In the genomic region with DNA sequence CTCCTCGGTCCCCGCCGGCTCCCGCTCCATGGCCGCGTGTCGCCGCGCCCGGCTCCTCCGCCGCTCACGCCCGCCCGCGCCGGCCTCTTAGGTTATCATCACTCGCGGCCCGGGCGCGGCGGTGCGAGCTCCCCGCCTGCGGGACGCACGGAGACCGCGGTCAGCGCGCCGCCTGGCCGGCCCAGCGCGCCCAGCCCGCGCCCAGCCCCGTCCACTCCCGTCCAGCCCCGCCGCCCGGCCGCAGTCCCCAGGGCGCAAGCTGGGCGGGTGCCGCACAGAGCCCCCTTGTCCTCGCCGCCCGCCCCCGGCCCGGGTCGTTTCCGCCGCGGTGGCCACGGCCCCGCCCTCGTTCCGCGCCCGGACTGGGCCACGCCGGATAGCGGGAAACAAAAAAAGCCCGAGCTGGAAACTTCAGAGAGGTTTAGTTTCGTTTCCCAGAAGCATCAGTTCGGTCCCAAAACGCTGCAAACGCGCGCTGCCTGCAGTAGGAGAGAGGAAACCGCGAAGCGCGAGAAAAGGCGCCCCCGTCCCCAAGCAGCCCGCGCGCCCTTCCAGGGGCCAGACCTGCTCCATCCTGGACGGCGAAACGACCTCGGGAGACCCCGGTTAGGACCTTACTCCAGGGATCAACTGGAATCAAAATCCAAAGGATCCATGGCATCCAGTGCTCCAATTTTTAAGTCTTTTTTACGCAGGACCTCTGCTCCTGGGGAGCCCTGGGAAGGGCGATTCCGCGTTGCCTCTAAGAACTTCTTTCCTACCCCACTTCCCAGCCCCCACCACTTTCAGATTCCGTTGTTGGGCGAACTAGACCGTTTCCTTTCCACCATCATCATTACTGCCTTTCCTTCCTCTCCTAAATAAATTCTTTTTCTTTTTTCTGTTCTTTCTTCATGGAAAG, we compare ENCODE assay signal across 9 cellular contexts. TPM values are rescaled to one million over a fixed set of nuclear protein-coding genes. Genes with fewer than 3 reads are reported as not detected.
DNase-seq lines count a peak whose midpoint lies in the region; ATAC-seq lines count a peak whose summit lies in the region.
"Had no signal": no experiment of that assay in that cellular context is flagged by ENCODE, and none has a peak within 500 bp of the region (broad histone marks: within the 10 kb centered on the region; RNA-seq: fewer than 3 reads in every experiment).

A gene with protein sequence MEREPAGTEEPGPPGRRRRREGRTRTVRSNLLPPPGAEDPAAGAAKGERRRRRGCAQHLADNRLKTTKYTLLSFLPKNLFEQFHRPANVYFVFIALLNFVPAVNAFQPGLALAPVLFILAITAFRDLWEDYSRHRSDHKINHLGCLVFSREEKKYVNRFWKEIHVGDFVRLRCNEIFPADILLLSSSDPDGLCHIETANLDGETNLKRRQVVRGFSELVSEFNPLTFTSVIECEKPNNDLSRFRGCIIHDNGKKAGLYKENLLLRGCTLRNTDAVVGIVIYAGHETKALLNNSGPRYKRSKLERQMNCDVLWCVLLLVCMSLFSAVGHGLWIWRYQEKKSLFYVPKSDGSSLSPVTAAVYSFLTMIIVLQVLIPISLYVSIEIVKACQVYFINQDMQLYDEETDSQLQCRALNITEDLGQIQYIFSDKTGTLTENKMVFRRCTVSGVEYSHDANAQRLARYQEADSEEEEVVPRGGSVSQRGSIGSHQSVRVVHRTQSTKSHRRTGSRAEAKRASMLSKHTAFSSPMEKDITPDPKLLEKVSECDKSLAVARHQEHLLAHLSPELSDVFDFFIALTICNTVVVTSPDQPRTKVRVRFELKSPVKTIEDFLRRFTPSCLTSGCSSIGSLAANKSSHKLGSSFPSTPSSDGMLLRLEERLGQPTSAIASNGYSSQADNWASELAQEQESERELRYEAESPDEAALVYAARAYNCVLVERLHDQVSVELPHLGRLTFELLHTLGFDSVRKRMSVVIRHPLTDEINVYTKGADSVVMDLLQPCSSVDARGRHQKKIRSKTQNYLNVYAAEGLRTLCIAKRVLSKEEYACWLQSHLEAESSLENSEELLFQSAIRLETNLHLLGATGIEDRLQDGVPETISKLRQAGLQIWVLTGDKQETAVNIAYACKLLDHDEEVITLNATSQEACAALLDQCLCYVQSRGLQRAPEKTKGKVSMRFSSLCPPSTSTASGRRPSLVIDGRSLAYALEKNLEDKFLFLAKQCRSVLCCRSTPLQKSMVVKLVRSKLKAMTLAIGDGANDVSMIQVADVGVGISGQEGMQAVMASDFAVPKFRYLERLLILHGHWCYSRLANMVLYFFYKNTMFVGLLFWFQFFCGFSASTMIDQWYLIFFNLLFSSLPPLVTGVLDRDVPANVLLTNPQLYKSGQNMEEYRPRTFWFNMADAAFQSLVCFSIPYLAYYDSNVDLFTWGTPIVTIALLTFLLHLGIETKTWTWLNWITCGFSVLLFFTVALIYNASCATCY (N-terminal part only) (minus strand): TSS at position 261 of the 901 bp plus-strand sequence. CDS start 231 bp downstream, at position 30.

- H3K4me1 Mint-ChIP-seq in activated naive CD4-positive, alpha-beta T cell treated with anti-CD3 and anti-CD28 coated beads, Interleukin-2, amount 10 ng/mL, durations not matched to agents 7 days and 5 days, result peaks cover 39% of the 10 kb centered on the region

- intact Hi-C loops in left ventricle myocardium superior (cut with micrococcal nuclease), result no loop called here

- CTCF ChIA-PET in activated naive CD4-positive, alpha-beta T cell treated with anti-CD3 and anti-CD28 coated beads, Interleukin-2, amount 10 ng/mL, durations not matched to agents 7 days and 5 days (lab: Charles Lee), result no interaction called here

- DNase-seq in activated CD4-positive, CD25-positive, alpha-beta regulatory T cell treated with anti-CD3 and anti-CD28 coated beads, Interleukin-2, amount 50 U/mL, for 72 hours, result peak; percentile 53
- no peak for DNase-seq in activated CD4-positive, CD25-positive, alpha-beta regulatory T cell (lab: John Stamatoyannopoulos, UW)
- DNase-seq in activated naive CD4-positive, alpha-beta T cell treated with anti-CD3 and anti-CD28 coated beads, Interleukin-2, amount 10 ng/mL, durations not matched to agents 7 days and 5 days, result peak; percentile 78
- peak; percentile 64 for DNase-seq in left ventricle myocardium superior
- peak; percentile 56 for DNase-seq in retina
- DNase-seq in hippocampal formation (lab: John Stamatoyannopoulos, UW), result no peak
- DNase-seq: DND-41 had no signal

- no peaks in the 10 kb centered on the region for H3K9me3 Mint-ChIP-seq in activated naive CD4-positive, alpha-beta T cell treated with anti-CD3 and anti-CD28 coated beads, Interleukin-2, amount 10 ng/mL, durations not matched to agents 7 days and 5 days

- peaks cover 33% of the 10 kb centered on the region for H3K36me3 Mint-ChIP-seq in activated naive CD4-positive, alpha-beta T cell treated with anti-CD3 and anti-CD28 coated beads, Interleukin-2, amount 10 ng/mL, durations not matched to agents 7 days and 5 days

- peaks cover 37% of the 10 kb centered on the region for H3K27me3 Mint-ChIP-seq in activated naive CD4-positive, alpha-beta T cell treated with anti-CD3 and anti-CD28 coated beads, Interleukin-2, amount 10 ng/mL, durations not matched to agents 7 days and 5 days

- H3K27ac Mint-ChIP-seq in activated naive CD4-positive, alpha-beta T cell treated with anti-CD3 and anti-CD28 coated beads, Interleukin-2, amount 10 ng/mL, durations not matched to agents 7 days and 5 days, result peak within 1 kb of the TSS; percentile 99

- peak within 1 kb of the TSS; percentile 98 for H3K4me3 Mint-ChIP-seq in activated naive CD4-positive, alpha-beta T cell treated with anti-CD3 and anti-CD28 coated beads, Interleukin-2, amount 10 ng/mL, durations not matched to agents 7 days and 5 days

- peak; percentile 69 for ATAC-seq in left ventricle myocardium superior
- no peak for ATAC-seq in esophagus mucosa
- no peak for ATAC-seq in HG03025 (IDR thresholded peaks at IDR 0.05; ENCODE audit: low FRiP score, unreplicated experiment)

RNA-seq across cellular contexts. Expression of the gene that starts here (rescaled TPM):
- total RNA-seq in left ventricle myocardium superior (1.2 TPM), esophagus mucosa (0.44 TPM)

Comparison
In these comparisons a context has a peak if more than half of its experiments do, and no peak if none do; other contexts are left out.
1. DNase-seq: peak in activated CD4-positive, CD25-positive, alpha-beta regulatory T cell treated with anti-CD3 and anti-CD28 coated beads, Interleukin-2, amount 50 U/mL, for 72 hours (single experiment), activated naive CD4-positive, alpha-beta T cell treated with anti-CD3 and anti-CD28 coated beads, Interleukin-2, amount 10 ng/mL, durations not matched to agents 7 days and 5 days (single experiment), left ventricle myocardium superior (single experiment) and retina (single experiment); none in activated CD4-positive, CD25-positive, alpha-beta regulatory T cell (0 of 4) and hippocampal formation (0 of 2).